1 cellular context compared by ENCODE assay signal in the genomic region with DNA sequence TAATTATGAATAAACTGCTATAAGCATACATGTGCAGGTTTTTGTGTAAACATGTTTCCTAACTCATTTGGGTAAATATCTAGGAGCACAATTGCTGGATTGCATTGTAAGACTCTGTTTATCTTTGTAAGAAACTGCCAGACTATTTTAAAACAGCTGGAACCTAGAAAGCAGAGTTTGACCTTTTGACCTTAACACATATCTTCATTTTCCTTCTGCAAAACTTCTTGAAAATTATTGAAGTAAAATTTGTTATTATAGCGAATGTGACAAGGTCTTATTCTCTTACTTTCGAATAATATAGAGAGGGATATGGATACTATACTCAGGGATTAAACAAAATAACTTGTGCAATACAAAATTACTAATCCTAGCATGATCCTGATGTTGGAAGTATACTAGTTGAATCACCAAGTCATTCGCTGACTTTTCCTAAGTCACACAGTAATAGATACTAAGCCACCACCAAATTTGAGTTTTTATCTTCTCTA.
TF ChIP-seq lines count a peak whose summit lies in the region.

No MANE protein-coding gene starts in this region.

TF ChIP-seq in SK-N-SH, 30 proteins besides CTCF, POLR2A, EP300 and RAD21 (continued from another document):
- TF ChIP-seq, protein P1, sequence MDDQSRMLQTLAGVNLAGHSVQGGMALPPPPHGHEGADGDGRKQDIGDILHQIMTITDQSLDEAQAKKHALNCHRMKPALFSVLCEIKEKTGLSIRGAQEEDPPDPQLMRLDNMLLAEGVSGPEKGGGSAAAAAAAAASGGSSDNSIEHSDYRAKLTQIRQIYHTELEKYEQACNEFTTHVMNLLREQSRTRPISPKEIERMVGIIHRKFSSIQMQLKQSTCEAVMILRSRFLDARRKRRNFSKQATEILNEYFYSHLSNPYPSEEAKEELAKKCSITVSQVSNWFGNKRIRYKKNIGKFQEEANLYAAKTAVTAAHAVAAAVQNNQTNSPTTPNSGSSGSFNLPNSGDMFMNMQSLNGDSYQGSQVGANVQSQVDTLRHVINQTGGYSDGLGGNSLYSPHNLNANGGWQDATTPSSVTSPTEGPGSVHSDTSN (IDR thresholded peaks at IDR 0.05), result no peak
- TF ChIP-seq, protein P2, sequence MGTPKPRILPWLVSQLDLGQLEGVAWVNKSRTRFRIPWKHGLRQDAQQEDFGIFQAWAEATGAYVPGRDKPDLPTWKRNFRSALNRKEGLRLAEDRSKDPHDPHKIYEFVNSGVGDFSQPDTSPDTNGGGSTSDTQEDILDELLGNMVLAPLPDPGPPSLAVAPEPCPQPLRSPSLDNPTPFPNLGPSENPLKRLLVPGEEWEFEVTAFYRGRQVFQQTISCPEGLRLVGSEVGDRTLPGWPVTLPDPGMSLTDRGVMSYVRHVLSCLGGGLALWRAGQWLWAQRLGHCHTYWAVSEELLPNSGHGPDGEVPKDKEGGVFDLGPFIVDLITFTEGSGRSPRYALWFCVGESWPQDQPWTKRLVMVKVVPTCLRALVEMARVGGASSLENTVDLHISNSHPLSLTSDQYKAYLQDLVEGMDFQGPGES (IDR thresholded peaks at IDR 0.05; ENCODE audit: low read depth, low read length), result no peak
- no peak for TF ChIP-seq JUND (IDR thresholded peaks at IDR 0.05)
- 0 out of 2 replicates have a peak, but pooled peaks have one; percentile 38 for TF ChIP-seq RXRA (IDR thresholded peaks at IDR 0.05; ENCODE audit: borderline replicate concordance, low read depth)
- TF ChIP-seq MXI1 (IDR thresholded peaks at IDR 0.05; ENCODE audit: low read depth, low read length), result no peak
